In the genomic region with DNA sequence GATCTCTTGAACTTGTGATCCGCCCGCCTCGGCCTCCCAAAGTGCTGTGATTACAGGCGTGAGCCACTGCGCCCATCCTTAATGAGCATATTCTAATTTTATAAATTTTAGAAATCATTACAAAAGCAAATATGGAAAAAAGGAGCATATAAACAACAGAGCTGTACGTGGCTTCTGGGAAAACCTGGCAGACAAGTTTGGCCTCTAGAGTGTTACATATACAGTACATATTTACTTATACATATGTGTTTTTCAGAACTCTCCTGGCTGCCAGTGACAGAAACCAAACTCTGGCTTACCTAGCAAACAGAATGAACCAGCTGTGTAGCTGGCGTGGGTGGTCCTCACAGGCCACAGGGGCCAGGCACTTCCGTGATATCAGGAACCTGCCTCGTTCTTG, we compare ENCODE assay signal across 1 cellular context.
TF ChIP-seq lines count a peak whose summit lies in the region.

No MANE protein-coding gene starts in this region.

TF ChIP-seq in K562, 482 proteins besides CTCF, POLR2A, EP300 and RAD21:
- TF ChIP-seq TFAM (CRISPR knock-in tag; conservative IDR thresholded peaks at IDR 0.05) (no peak), BCOR (IDR thresholded peaks at IDR 0.05) (no peak), MEF2A (IDR thresholded peaks at IDR 0.05; ENCODE audit: control insufficient read depth, low read depth, low read length) (no peak), ZNF124 (CRISPR knock-in tag; IDR thresholded peaks at IDR 0.05) (no peak), DNMT1 (IDR thresholded peaks at IDR 0.05) (no peak), ZFPM2 (CRISPR knock-in tag; IDR thresholded peaks at IDR 0.05) (no peak), PHTF2 (CRISPR knock-in tag; IDR thresholded peaks at IDR 0.05) (no peak), ZC3H11A (IDR thresholded peaks at IDR 0.05; ENCODE audit: low read depth, low read length) (no peak), HMG20B (CRISPR knock-in tag; IDR thresholded peaks at IDR 0.05) (no peak)
- TF ChIP-seq, protein P1, sequence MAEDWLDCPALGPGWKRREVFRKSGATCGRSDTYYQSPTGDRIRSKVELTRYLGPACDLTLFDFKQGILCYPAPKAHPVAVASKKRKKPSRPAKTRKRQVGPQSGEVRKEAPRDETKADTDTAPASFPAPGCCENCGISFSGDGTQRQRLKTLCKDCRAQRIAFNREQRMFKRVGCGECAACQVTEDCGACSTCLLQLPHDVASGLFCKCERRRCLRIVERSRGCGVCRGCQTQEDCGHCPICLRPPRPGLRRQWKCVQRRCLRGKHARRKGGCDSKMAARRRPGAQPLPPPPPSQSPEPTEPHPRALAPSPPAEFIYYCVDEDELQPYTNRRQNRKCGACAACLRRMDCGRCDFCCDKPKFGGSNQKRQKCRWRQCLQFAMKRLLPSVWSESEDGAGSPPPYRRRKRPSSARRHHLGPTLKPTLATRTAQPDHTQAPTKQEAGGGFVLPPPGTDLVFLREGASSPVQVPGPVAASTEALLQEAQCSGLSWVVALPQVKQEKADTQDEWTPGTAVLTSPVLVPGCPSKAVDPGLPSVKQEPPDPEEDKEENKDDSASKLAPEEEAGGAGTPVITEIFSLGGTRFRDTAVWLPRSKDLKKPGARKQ (CRISPR knock-in tag; IDR thresholded peaks at IDR 0.05): no peak
